Comparison of ENCODE assay signal across 23 cellular contexts in genomic region chr20:44945261-44945660, GRCh38. TPM values are rescaled to one million over a fixed set of nuclear protein-coding genes. Genes with fewer than 3 reads are reported as not detected.
DNase-seq lines count a peak whose midpoint lies in the region; ATAC-seq and TF ChIP-seq lines count a peak whose summit lies in the region.
"Had no signal": no experiment of that assay in that cellular context is flagged by ENCODE, and none has a peak within 500 bp of the region (broad histone marks: within the 10 kb centered on the region; RNA-seq: fewer than 3 reads in every experiment).

No MANE protein-coding gene starts in this region.

- CTCF ChIA-PET in activated naive CD4-positive, alpha-beta T cell treated with anti-CD3 and anti-CD28 coated beads, Interleukin-2, amount 10 ng/mL, durations not matched to agents 7 days and 5 days (lab: Charles Lee) = no interaction called here
- CTCF ChIA-PET in activated B cell treated with CpG ODN at 0.5 μM for 24 hours (lab: Charles Lee) = no interaction called here

- H3K36me3 ChIP-seq in CD4-positive, CD25-positive, alpha-beta regulatory T cell (ENCODE audit: control insufficient read depth, insufficient read depth, low read length) = peaks cover 83% of the 10 kb centered on the region

- no peaks in the 10 kb centered on the region for H3K27me3 ChIP-seq in CD4-positive, CD25-positive, alpha-beta regulatory T cell (ENCODE audit: control insufficient read depth, insufficient read depth, low read length)
- H3K27me3 ChIP-seq: BLaER1 had no signal

- no peak for ATAC-seq in activated naive CD4-positive, alpha-beta T cell treated with anti-CD3 and anti-CD28 coated beads, Interleukin-2, amount 50 U/mL, for 72 hours
- ATAC-seq in CD4-positive, CD25-positive, alpha-beta regulatory T cell (ENCODE audit: low read depth in 2 of 2) = no peak
- no peak for ATAC-seq in activated B cell treated with CpG ODN at 0.5 μM for 24 hours (ENCODE audit: low read depth)
- ATAC-seq in naive thymus-derived CD8-positive, alpha-beta T cell = no peak
- ATAC-seq: K562, Panc1 had no signal

- no peak overlapping the region for H3K4me3 ChIP-seq in CD4-positive, CD25-positive, alpha-beta regulatory T cell (ENCODE audit: low read depth, low read length)
- H3K4me3 ChIP-seq: BLaER1, K562, SK-N-MC had no signal

- no peaks in the 10 kb centered on the region for H3K9me3 Mint-ChIP-seq in activated naive CD4-positive, alpha-beta T cell treated with anti-CD3 and anti-CD28 coated beads, Interleukin-2, amount 50 U/mL, for 72 hours
- H3K9me3 Mint-ChIP-seq in activated naive CD4-positive, alpha-beta T cell treated with anti-CD3 and anti-CD28 coated beads, Interleukin-2, amount 10 ng/mL, durations not matched to agents 7 days and 5 days = no peaks in the 10 kb centered on the region
- no peaks in the 10 kb centered on the region for H3K9me3 Mint-ChIP-seq in CD4-positive, CD25-positive, alpha-beta regulatory T cell
- H3K9me3 Mint-ChIP-seq in activated B cell treated with CpG ODN at 0.5 μM for 24 hours = no peaks in the 10 kb centered on the region
- no peaks in the 10 kb centered on the region for H3K9me3 Mint-ChIP-seq in naive thymus-derived CD8-positive, alpha-beta T cell
- H3K9me3 Mint-ChIP-seq: CD4-positive, alpha-beta T cell had no signal

- no peaks in the 10 kb centered on the region for H3K4me1 ChIP-seq in CD4-positive, CD25-positive, alpha-beta regulatory T cell (ENCODE audit: control insufficient read depth, insufficient read depth, low read length, poor library complexity, severe bottlenecking)
- H3K4me1 ChIP-seq: BLaER1 had no signal

- no peak overlapping the region for H3K27ac ChIP-seq in CD4-positive, CD25-positive, alpha-beta regulatory T cell (ENCODE audit: insufficient read depth, low read length, poor library complexity, severe bottlenecking)
- H3K27ac ChIP-seq: BLaER1, RWPE1, SK-N-MC had no signal

- H3K27me3 Mint-ChIP-seq in activated naive CD4-positive, alpha-beta T cell treated with anti-CD3 and anti-CD28 coated beads, Interleukin-2, amount 10 ng/mL, durations not matched to agents 7 days and 5 days = no peaks in the 10 kb centered on the region
- H3K27me3 Mint-ChIP-seq in CD4-positive, CD25-positive, alpha-beta regulatory T cell = no peaks in the 10 kb centered on the region
- no peaks in the 10 kb centered on the region for H3K27me3 Mint-ChIP-seq in activated B cell treated with CpG ODN at 0.5 μM for 24 hours
- H3K27me3 Mint-ChIP-seq in naive thymus-derived CD8-positive, alpha-beta T cell = no peaks in the 10 kb centered on the region
- H3K27me3 Mint-ChIP-seq: CD4-positive, alpha-beta T cell had no signal

- no peaks in the 10 kb centered on the region for H3K4me1 Mint-ChIP-seq in activated naive CD4-positive, alpha-beta T cell treated with anti-CD3 and anti-CD28 coated beads, Interleukin-2, amount 10 ng/mL, durations not matched to agents 7 days and 5 days
- peaks cover 0 to 20% (median 8%) of the 10 kb centered on the region in 4 donors for H3K4me1 Mint-ChIP-seq in CD4-positive, CD25-positive, alpha-beta regulatory T cell
- no peaks in the 10 kb centered on the region for H3K4me1 Mint-ChIP-seq in activated B cell treated with CpG ODN at 0.5 μM for 24 hours
- H3K4me1 Mint-ChIP-seq in naive thymus-derived CD8-positive, alpha-beta T cell = peaks cover 0 to 6% (median 3%) of the 10 kb centered on the region in 4 donors

- peaks cover 6 to 16% of the 10 kb centered on the region in 2 donors for H3K36me3 Mint-ChIP-seq in activated naive CD4-positive, alpha-beta T cell treated with anti-CD3 and anti-CD28 coated beads, Interleukin-2, amount 50 U/mL, for 72 hours
- peaks cover 57% of the 10 kb centered on the region for H3K36me3 Mint-ChIP-seq in activated naive CD4-positive, alpha-beta T cell treated with anti-CD3 and anti-CD28 coated beads, Interleukin-2, amount 10 ng/mL, durations not matched to agents 7 days and 5 days
- H3K36me3 Mint-ChIP-seq in CD4-positive, CD25-positive, alpha-beta regulatory T cell = peaks cover 54% of the 10 kb centered on the region
- H3K36me3 Mint-ChIP-seq in activated B cell treated with CpG ODN at 0.5 μM for 24 hours (ENCODE audit: low read depth) = peaks cover 97% of the 10 kb centered on the region
- peaks cover 0 to 93% (median 18%) of the 10 kb centered on the region in 3 donors for H3K36me3 Mint-ChIP-seq in naive thymus-derived CD8-positive, alpha-beta T cell

- TF ChIP-seq CTCF in activated B cell treated with CpG ODN at 0.5 μM for 24 hours (IDR thresholded peaks at IDR 0.05) = no peak

- intact Hi-C loops in activated B cell treated with CpG ODN at 0.5 μM for 24 hours (cut with micrococcal nuclease) = no loop called here

- no peaks in the 10 kb centered on the region for H3K9me3 ChIP-seq in CD4-positive, CD25-positive, alpha-beta regulatory T cell (ENCODE audit: control insufficient read depth in 2 of 2, low read length in 2 of 2)
- H3K9me3 ChIP-seq: BLaER1 had no signal

- POLR2A ChIA-PET in activated B cell treated with CpG ODN at 0.5 μM for 24 hours (lab: Charles Lee) = no interaction called here
- POLR2A ChIA-PET in naive thymus-derived CD8-positive, alpha-beta T cell (lab: Charles Lee) = interaction anchor here (1.5 kb wide), 1 partner anchor 16 kb away, joined by 3 read pairs; no protein-coding TSS in a partner anchor

- peak overlapping the region; percentile 16 to 67 for H3K27ac Mint-ChIP-seq in activated naive CD4-positive, alpha-beta T cell treated with anti-CD3 and anti-CD28 coated beads, Interleukin-2, amount 50 U/mL, for 72 hours
- no peak overlapping the region for H3K27ac Mint-ChIP-seq in activated naive CD4-positive, alpha-beta T cell treated with anti-CD3 and anti-CD28 coated beads, Interleukin-2, amount 10 ng/mL, durations not matched to agents 7 days and 5 days
- peak overlapping the region in 2 of 3 donors; percentile 4 to 78 for H3K27ac Mint-ChIP-seq in CD4-positive, CD25-positive, alpha-beta regulatory T cell
- peak overlapping the region; percentile 14 for H3K27ac Mint-ChIP-seq in activated B cell treated with CpG ODN at 0.5 μM for 24 hours
- peak overlapping the region in 6 of 10 donors; percentile 7 to 80 (median 40) for H3K27ac Mint-ChIP-seq in naive thymus-derived CD8-positive, alpha-beta T cell
- H3K27ac Mint-ChIP-seq: CD4-positive, alpha-beta T cell had no signal

- H3K4me3 Mint-ChIP-seq in activated naive CD4-positive, alpha-beta T cell treated with anti-CD3 and anti-CD28 coated beads, Interleukin-2, amount 10 ng/mL, durations not matched to agents 7 days and 5 days = no peak overlapping the region
- no peak overlapping the region for H3K4me3 Mint-ChIP-seq in CD4-positive, CD25-positive, alpha-beta regulatory T cell
- H3K4me3 Mint-ChIP-seq in activated B cell treated with CpG ODN at 0.5 μM for 24 hours = no peak overlapping the region
- H3K4me3 Mint-ChIP-seq in naive thymus-derived CD8-positive, alpha-beta T cell = no peak overlapping the region
- H3K4me3 Mint-ChIP-seq: CD4-positive, alpha-beta T cell had no signal

- no peak for DNase-seq in activated naive CD4-positive, alpha-beta T cell treated with anti-CD3 and anti-CD28 coated beads, Interleukin-2, amount 50 U/mL, for 72 hours (ENCODE audit: low spot score in 2 of 2)
- DNase-seq in activated naive CD4-positive, alpha-beta T cell treated with anti-CD3 and anti-CD28 coated beads, Interleukin-2, amount 10 ng/mL, durations not matched to agents 7 days and 5 days = no peak
- DNase-seq in CD4-positive, CD25-positive, alpha-beta regulatory T cell = no peak
- no peak for DNase-seq in activated B cell treated with CpG ODN at 0.5 μM for 24 hours
- DNase-seq in naive thymus-derived CD8-positive, alpha-beta T cell = no peak
- DNase-seq in hippocampal formation (lab: John Stamatoyannopoulos, UW) = no peak
- no peak for DNase-seq in NCI-H1417 treated with DMSO at 0.1 percent for 48 hours (lab: John Stamatoyannopoulos, UW)
- DNase-seq in AG20443 (ENCODE audit: low spot score) = no peak
- DNase-seq: CD4-positive, alpha-beta T cell; COR-L47; DMS53; Kasumi-1; MV-4-11; NCI-H1105; NCI-H146; NCI-H2029; NCI-H526 treated with DMSO at 0.1 percent for 48 hours; SIG-M5 had no signal

RNA-seq across cellular contexts. Expression of gene TOMM34, which starts 14.9 kb away (rescaled TPM):
- total RNA-seq in activated naive CD4-positive, alpha-beta T cell treated with anti-CD3 and anti-CD28 coated beads, Interleukin-2, amount 50 U/mL, for 72 hours = 10 to 100 TPM; 39.4 to 50.8 TPM
- 10.7 TPM for total RNA-seq in CD4-positive, CD25-positive, alpha-beta regulatory T cell
- polyA plus RNA-seq in CD4-positive, CD25-positive, alpha-beta regulatory T cell = 10 to 100 TPM; 13.8 to 24.2 (median 23.0) TPM
- total RNA-seq in activated B cell treated with CpG ODN at 0.5 μM for 24 hours = 18.2 and 22.7 TPM in 2 replicates
- total RNA-seq in naive thymus-derived CD8-positive, alpha-beta T cell = 10 to 100 TPM in 1 of 2 experiments, 1 to 10 TPM in 1; 9.3 to 11.0 TPM
- polyA plus RNA-seq in naive thymus-derived CD8-positive, alpha-beta T cell = 10 to 100 TPM; 12.7 to 27.2 (median 14.5) TPM

RNA-seq across cellular contexts. Expression of gene STK4, which starts 21.1 kb away (rescaled TPM):
- 100 to 1,000 TPM; 149 to 205 TPM for total RNA-seq in activated naive CD4-positive, alpha-beta T cell treated with anti-CD3 and anti-CD28 coated beads, Interleukin-2, amount 50 U/mL, for 72 hours
- total RNA-seq in CD4-positive, CD25-positive, alpha-beta regulatory T cell = 375 TPM
- 100 to 1,000 TPM; 211 to 254 (median 227) TPM for polyA plus RNA-seq in CD4-positive, CD25-positive, alpha-beta regulatory T cell
- 219 and 245 TPM in 2 replicates for total RNA-seq in activated B cell treated with CpG ODN at 0.5 μM for 24 hours
- 100 to 1,000 TPM; 342 to 354 TPM for total RNA-seq in naive thymus-derived CD8-positive, alpha-beta T cell
- polyA plus RNA-seq in naive thymus-derived CD8-positive, alpha-beta T cell = 100 to 1,000 TPM; 178 to 192 (median 188) TPM

RNA-seq across cellular contexts. Expression of gene PABPC1L, which starts 35.4 kb away (rescaled TPM):
- total RNA-seq in activated naive CD4-positive, alpha-beta T cell treated with anti-CD3 and anti-CD28 coated beads, Interleukin-2, amount 50 U/mL, for 72 hours = 10 to 100 TPM; 63.6 to 96.7 TPM
- total RNA-seq in CD4-positive, CD25-positive, alpha-beta regulatory T cell = 66.1 TPM
- polyA plus RNA-seq in CD4-positive, CD25-positive, alpha-beta regulatory T cell = under 1 TPM in 2 of 4 donors, not detected in 2; 0.12 to 0.68 TPM
- total RNA-seq in activated B cell treated with CpG ODN at 0.5 μM for 24 hours = 49.5 and 61.1 TPM in 2 replicates
- 10 to 100 TPM; 63.2 to 63.4 TPM for total RNA-seq in naive thymus-derived CD8-positive, alpha-beta T cell
- polyA plus RNA-seq in naive thymus-derived CD8-positive, alpha-beta T cell = under 1 TPM; 0.28 to 0.74 (median 0.73) TPM

RNA-seq across cellular contexts. Expression of gene YWHAB, which starts 59.8 kb away (rescaled TPM):
- total RNA-seq in activated naive CD4-positive, alpha-beta T cell treated with anti-CD3 and anti-CD28 coated beads, Interleukin-2, amount 50 U/mL, for 72 hours = 100 to 1,000 TPM; 185 to 222 TPM
- 303 TPM for total RNA-seq in CD4-positive, CD25-positive, alpha-beta regulatory T cell
- 100 to 1,000 TPM; 567 to 927 (median 748) TPM for polyA plus RNA-seq in CD4-positive, CD25-positive, alpha-beta regulatory T cell
- 234 and 246 TPM in 2 replicates for total RNA-seq in activated B cell treated with CpG ODN at 0.5 μM for 24 hours
- 100 to 1,000 TPM; 209 to 221 TPM for total RNA-seq in naive thymus-derived CD8-positive, alpha-beta T cell
- 100 to 1,000 TPM; 510 to 529 (median 523) TPM for polyA plus RNA-seq in naive thymus-derived CD8-positive, alpha-beta T cell
